8 cellular contexts compared by ENCODE assay signal in genomic region chr2:25361261-25362048, GRCh38. TPM values are rescaled to one million over a fixed set of nuclear protein-coding genes. Genes with fewer than 3 reads are reported as not detected.
DNase-seq lines count a peak whose midpoint lies in the region; ATAC-seq and TF ChIP-seq lines count a peak whose summit lies in the region.

No MANE protein-coding gene starts in this region.

- H3K4me3 ChIP-seq in DOHH2 (ENCODE audit: low read length) (peak overlapping the region; percentile 72), SK-N-MC (peak overlapping the region; percentile 74), fibroblast of lung (replicated peaks in 1 of 4; ENCODE audit: control extremely low read depth in 1 of 4, insufficient read depth in 1 of 4, low read depth in 3 of 4, low read length in 4 of 4) (peak overlapping the region in 2 of 4 experiments; percentile 15 to 42), retinal pigment epithelial cell (ENCODE audit: low read length) (peak overlapping the region; percentile 20)

- no peaks in the 10 kb centered on the region for H4K20me1 ChIP-seq in DOHH2 (ENCODE audit: control insufficient read depth, insufficient read depth, low read depth, low read length)
- no peaks in the 10 kb centered on the region for H4K20me1 ChIP-seq in fibroblast of lung (ENCODE audit: control insufficient read depth, extremely low read depth, insufficient read depth, low read length)

- H3K4me1 ChIP-seq in DOHH2 (ENCODE audit: control insufficient read depth, low read length) (peaks cover 17% of the 10 kb centered on the region), fibroblast of lung (ENCODE audit: control insufficient read depth, extremely low read depth, insufficient read depth, low read length) (peaks cover 5% of the 10 kb centered on the region)

- H2AFZ ChIP-seq in fibroblast of lung (ENCODE audit: low read length) = peak overlapping the region; percentile 57

- ATAC-seq in HG03097 (IDR thresholded peaks at IDR 0.05; ENCODE audit: low FRiP score, unreplicated experiment) (no peak), GM19035 (IDR thresholded peaks at IDR 0.05; ENCODE audit: unreplicated experiment) (no peak)

- H3F3A ChIP-seq in DOHH2 (ENCODE audit: control insufficient read depth, insufficient read depth) = no peaks in the 10 kb centered on the region

- no peaks in the 10 kb centered on the region for H3K36me3 ChIP-seq in DOHH2 (ENCODE audit: control insufficient read depth, low read length)
- H3K36me3 ChIP-seq in SK-N-MC (ENCODE audit: insufficient read depth, low read length) = no peaks in the 10 kb centered on the region
- no peaks in the 10 kb centered on the region for H3K36me3 ChIP-seq in fibroblast of lung (ENCODE audit: control insufficient read depth, insufficient read depth, low read length)

- DNase-seq in SK-N-MC (ENCODE audit: low read depth, low spot score) (no peak), fibroblast of lung (ENCODE audit: low read depth in 2 of 2) (no peak), retinal pigment epithelial cell (ENCODE audit: low read depth) (no peak), NCI-H226 (no peak), iPS-NIHi7 (ENCODE audit: extremely low spot score) (no peak)

- no peaks in the 10 kb centered on the region for H3K9me3 ChIP-seq in DOHH2 (ENCODE audit: control insufficient read depth, insufficient read depth, low read length)
- no peaks in the 10 kb centered on the region for H3K9me3 ChIP-seq in SK-N-MC (ENCODE audit: low read depth, low read length)
- H3K9me3 ChIP-seq in fibroblast of lung (ENCODE audit: control insufficient read depth, insufficient read depth, low read depth, low read length) = no peaks in the 10 kb centered on the region

- no peaks in the 10 kb centered on the region for H3K79me2 ChIP-seq in DOHH2 (ENCODE audit: control insufficient read depth, low read length)
- H3K79me2 ChIP-seq in fibroblast of lung (ENCODE audit: control insufficient read depth, insufficient read depth, low read length) = no peaks in the 10 kb centered on the region

- H3K27me3 ChIP-seq in DOHH2 (ENCODE audit: control insufficient read depth, low read length) = no peaks in the 10 kb centered on the region; the same call in 1 of the 2 replicates
- H3K27me3 ChIP-seq in fibroblast of lung (ENCODE audit: control insufficient read depth, insufficient read depth, low read length) = no peaks in the 10 kb centered on the region

- no peak overlapping the region for H3K9ac ChIP-seq in SK-N-MC (ENCODE audit: insufficient read length)
- H3K9ac ChIP-seq in fibroblast of lung (ENCODE audit: insufficient read depth, low read length) = no peak overlapping the region

- TF ChIP-seq CTCF in DOHH2 (IDR thresholded peaks at IDR 0.05; ENCODE audit: low read depth, low read length, poor library complexity, severe bottlenecking) (no peak), fibroblast of lung (conservative IDR thresholded peaks at IDR 0.05 in 1 of 2, IDR thresholded peaks at IDR 0.05 in 1 of 2; ENCODE audit: low read depth in 1 of 2, low read length in 2 of 2) (no peak), retinal pigment epithelial cell (conservative IDR thresholded peaks at IDR 0.05; ENCODE audit: low read depth, low read length) (no peak)

- H3K4me2 ChIP-seq in DOHH2 (ENCODE audit: low read length) (peak overlapping the region; percentile 98), fibroblast of lung (ENCODE audit: extremely low read depth, insufficient read depth, low read length) (peak overlapping the region; percentile 93)

- H3K27ac ChIP-seq in DOHH2 (ENCODE audit: low read depth, low read length) (no peak overlapping the region), SK-N-MC (no peak overlapping the region), fibroblast of lung (ENCODE audit: insufficient read depth, low read length) (no peak overlapping the region)

- H3K9me2 ChIP-seq in DOHH2 (replicated peaks; ENCODE audit: control insufficient read depth, low read length) = no peaks in the 10 kb centered on the region

RNA-seq across cellular contexts. Expression of gene DNMT3A, which starts 19.7 kb away (rescaled TPM):
- total RNA-seq in fibroblast of lung = 16.9 and 19.7 TPM in 2 replicates
- 3.6 and 3.7 TPM in 2 replicates for polyA plus RNA-seq in fibroblast of lung
- 6.9 and 8.6 TPM in 2 replicates for polyA plus RNA-seq in fibroblast of lung (2012)
- 6.6 and 44.1 TPM in 2 replicates for polyA minus RNA-seq in fibroblast of lung (ENCODE audit: low replicate concordance)
